26 cellular contexts compared by ENCODE assay signal in the genomic region with DNA sequence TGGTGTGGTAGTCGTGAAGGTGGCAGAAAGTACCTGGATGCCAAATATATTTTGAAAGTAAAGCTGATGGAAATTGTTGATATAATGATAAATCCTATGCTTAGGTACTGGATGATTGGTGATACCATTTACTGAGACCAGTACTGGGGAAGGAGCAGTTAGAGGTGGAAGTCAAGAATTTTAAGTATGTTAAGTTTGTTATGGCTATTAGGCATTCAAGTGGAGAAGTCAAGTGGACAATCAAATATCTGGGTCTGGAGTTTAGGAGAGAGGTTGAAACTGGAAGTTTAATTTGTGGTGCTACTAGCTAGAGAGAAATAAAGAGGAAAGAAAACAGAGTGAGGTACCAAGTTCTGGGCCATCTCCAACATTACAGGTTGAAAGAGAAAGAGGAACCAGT.
"Had no signal": no experiment of that assay in that cellular context is flagged by ENCODE, and none has a peak within 500 bp of the region (broad histone marks: within the 10 kb centered on the region; RNA-seq: fewer than 3 reads in every experiment).

No MANE protein-coding gene starts in this region.

- H3K4me3 Mint-ChIP-seq: mesothelial cell of epicardium; naive B cell; natural killer cell treated with Interleukin-12 subunit alpha and Interleukin-12 subunit beta and Interleukin-15 and Interleukin-18, amount 100 ng/mL, for 72 hours; neural crest cell; stimulated activated effector memory CD8-positive, alpha-beta T cell treated with anti-CD3 and anti-CD28 coated beads, Interleukin-12 subunit alpha, Interleukin-12 subunit beta, amount 100 ng/mL, for 72 hours; type B pancreatic cell had no signal

- H3K27ac Mint-ChIP-seq: mesothelial cell of epicardium; natural killer cell treated with Interleukin-12 subunit alpha and Interleukin-12 subunit beta and Interleukin-15 and Interleukin-18, amount 100 ng/mL, for 72 hours; progenitor cell of endocrine pancreas; stimulated activated effector memory CD8-positive, alpha-beta T cell treated with anti-CD3 and anti-CD28 coated beads, Interleukin-12 subunit alpha, Interleukin-12 subunit beta, amount 100 ng/mL, for 72 hours; type B pancreatic cell had no signal

- H3K4me1 Mint-ChIP-seq: mesothelial cell of epicardium, neural crest cell had no signal

- H3K9me3 Mint-ChIP-seq: mesothelial cell of epicardium; naive B cell; natural killer cell treated with Interleukin-12 subunit alpha and Interleukin-12 subunit beta and Interleukin-15 and Interleukin-18, amount 100 ng/mL, for 72 hours; neural crest cell; stimulated activated effector memory CD8-positive, alpha-beta T cell treated with anti-CD3 and anti-CD28 coated beads, Interleukin-12 subunit alpha, Interleukin-12 subunit beta, amount 100 ng/mL, for 72 hours; type B pancreatic cell had no signal

- H3K27ac ChIP-seq: coronary artery, esophagus muscularis mucosa, foreskin keratinocyte, gastroesophageal sphincter, heart left ventricle, hepatocyte, parathyroid adenoma, stomach, tibial artery had no signal

- ATAC-seq: foreskin keratinocyte; gastroesophageal sphincter; heart left ventricle; left lobe of liver; mucosa of descending colon; natural killer cell treated with Interleukin-12 subunit alpha and Interleukin-12 subunit beta and Interleukin-15 and Interleukin-18, amount 100 ng/mL, for 72 hours; sciatic nerve; stimulated activated effector memory CD8-positive, alpha-beta T cell treated with anti-CD3 and anti-CD28 coated beads, Interleukin-12 subunit alpha, Interleukin-12 subunit beta, amount 100 ng/mL, for 72 hours had no signal

- H3K27me3 ChIP-seq: esophagus muscularis mucosa, foreskin keratinocyte, gastroesophageal sphincter, heart left ventricle, hepatocyte, stomach, tibial artery had no signal

- H3K9me3 ChIP-seq: esophagus muscularis mucosa, gastroesophageal sphincter, heart left ventricle, mucosa of descending colon, stomach, tibial artery had no signal

- H3K27me3 Mint-ChIP-seq: naive B cell; natural killer cell treated with Interleukin-12 subunit alpha and Interleukin-12 subunit beta and Interleukin-15 and Interleukin-18, amount 100 ng/mL, for 72 hours; progenitor cell of endocrine pancreas; type B pancreatic cell had no signal

- H3K4me3 ChIP-seq: coronary artery, esophagus muscularis mucosa, gastroesophageal sphincter, heart left ventricle, hepatocyte, mucosa of descending colon, stomach, tibial artery had no signal

- DNase-seq: dermis blood vessel endothelial cell; effector memory CD4-positive, alpha-beta T cell; foreskin keratinocyte; heart left ventricle; kidney; mesenchymal stem cell; mucosa of descending colon; naive B cell; stimulated activated CD4-positive, alpha-beta T cell treated with anti-CD3 and anti-CD28 coated beads, Interleukin-2, amount 100 ng/mL, for 24 hours; stimulated activated CD4-positive, alpha-beta T cell treated with anti-CD3 and anti-CD28 coated beads, Interleukin-4, amount 100 ng/mL, for 24 hours; stimulated activated naive CD4-positive, alpha-beta T cell treated with Interleukin-2 at 50 U/mL for 16 hours; stomach; tibial artery had no signal

- H3K4me1 ChIP-seq: esophagus muscularis mucosa, foreskin keratinocyte, heart left ventricle, parathyroid adenoma, tibial artery had no signal
